In the genomic region with DNA sequence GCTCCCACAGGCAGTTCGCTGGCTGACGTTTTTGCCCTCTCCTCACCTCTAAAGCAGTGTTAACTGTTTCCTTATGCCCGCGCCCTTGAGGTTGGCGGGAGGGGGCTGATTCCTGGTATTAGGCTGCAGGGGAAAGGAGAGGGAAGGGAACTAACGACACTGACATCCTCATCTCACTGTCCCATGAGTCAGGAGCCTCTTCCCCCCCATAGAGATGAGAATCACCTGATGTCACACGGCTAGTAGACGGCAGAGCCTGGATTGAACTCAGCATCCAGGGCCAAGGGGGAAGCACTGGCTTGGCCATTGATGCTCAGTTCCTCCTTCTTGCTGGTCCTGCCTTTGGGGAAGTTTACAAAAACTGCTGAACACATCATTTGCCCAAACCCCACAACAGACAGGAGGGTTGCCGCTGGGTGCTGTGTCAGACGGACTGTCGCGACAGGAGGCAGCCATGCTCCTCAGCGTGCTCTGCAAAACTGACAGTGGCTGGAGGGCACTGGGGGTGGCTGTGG, we compare ENCODE assay signal across 10 cellular contexts. TPM values are rescaled to one million over a fixed set of nuclear protein-coding genes. Genes with fewer than 3 reads are reported as not detected.
DNase-seq lines count a peak whose midpoint lies in the region; ATAC-seq and TF ChIP-seq lines count a peak whose summit lies in the region.
"Had no signal": no experiment of that assay in that cellular context is flagged by ENCODE, and none has a peak within 500 bp of the region (broad histone marks: within the 10 kb centered on the region; RNA-seq: fewer than 3 reads in every experiment).

No MANE protein-coding gene starts in this region.

- no peaks in the 10 kb centered on the region for H3K9me3 Mint-ChIP-seq in activated T-helper 17 cell treated with anti-CD3 and anti-CD28 coated beads, Interleukin-2, amount 50 U/mL, for 72 hours
- H3K9me3 Mint-ChIP-seq: immature natural killer cell had no signal

- H3K9me3 ChIP-seq in left lung: no peaks in the 10 kb centered on the region
- no peaks in the 10 kb centered on the region for H3K9me3 ChIP-seq in thyroid gland

- no peaks in the 10 kb centered on the region for H3K36me3 Mint-ChIP-seq in activated T-helper 17 cell treated with anti-CD3 and anti-CD28 coated beads, Interleukin-2, amount 50 U/mL, for 72 hours (ENCODE audit: low read depth)

- H3K27me3 Mint-ChIP-seq in activated T-helper 17 cell treated with anti-CD3 and anti-CD28 coated beads, Interleukin-2, amount 50 U/mL, for 72 hours: no peaks in the 10 kb centered on the region

- no peak overlapping the region for H3K4me3 ChIP-seq in left lung
- H3K4me3 ChIP-seq in thyroid gland (replicated peaks in 1 of 3): no peak overlapping the region

- WGBS in thyroid gland, 2 donors: 58 to 80% methylated on average over 5 to 13 of the region's 13 CpGs

- intact Hi-C loops in left lung (cut with DNase I) (no loop called here), thyroid gland (cut with DNase I) (loop anchor here (10.0 kb wide), 1 partner anchor 59 kb away; a partner anchor contains a TSS)

- no peak for ATAC-seq in activated T-helper 17 cell treated with anti-CD3 and anti-CD28 coated beads, Interleukin-2, amount 50 U/mL, for 72 hours (replicated peaks)
- ATAC-seq in left lung (peak; percentile 25), HG03378 (IDR thresholded peaks at IDR 0.05; ENCODE audit: unreplicated experiment) (no peak), GM19035 (IDR thresholded peaks at IDR 0.05; ENCODE audit: unreplicated experiment) (no peak)

- no peak for TF ChIP-seq POLR2A in thyroid gland (IDR thresholded peaks at IDR 0.05)

- H3K36me3 ChIP-seq in left lung (peaks cover 0 to 20% of the 10 kb centered on the region in 2 donors), thyroid gland (no peaks in the 10 kb centered on the region)

- H3K4me1 ChIP-seq in left lung: peaks cover 48 to 84% of the 10 kb centered on the region in 2 donors
- peaks cover 27 to 72% of the 10 kb centered on the region in 2 donors for H3K4me1 ChIP-seq in thyroid gland

- peak overlapping the region; percentile 19 for H3K27ac Mint-ChIP-seq in activated T-helper 17 cell treated with anti-CD3 and anti-CD28 coated beads, Interleukin-2, amount 50 U/mL, for 72 hours

- DNase-seq in DMS153 (lab: John Stamatoyannopoulos, UW): peak; percentile 11
- no peak for DNase-seq in DMS153 treated with DMSO at 0.1 percent for 48 hours (lab: John Stamatoyannopoulos, UW; ENCODE audit: unreplicated experiment)
- DNase-seq in left lung: peak; percentile 86 to 90
- DNase-seq in thyroid gland: peak in 1 of 2 donors; percentile 21
- no peak for DNase-seq in NCI-H526 (lab: John Stamatoyannopoulos, UW)
- DNase-seq: immature natural killer cell had no signal

- H3K27ac ChIP-seq in left lung (peak overlapping the region; percentile 83 to 96), thyroid gland (peak overlapping the region; percentile 90 to 99 (median 96))
- H3K27ac ChIP-seq: 22Rv1 had no signal

- no peak overlapping the region for H3K4me3 Mint-ChIP-seq in activated T-helper 17 cell treated with anti-CD3 and anti-CD28 coated beads, Interleukin-2, amount 50 U/mL, for 72 hours
- H3K4me3 Mint-ChIP-seq: immature natural killer cell had no signal

- TF ChIP-seq CTCF in left lung (IDR thresholded peaks at IDR 0.05) (no peak), thyroid gland (IDR thresholded peaks at IDR 0.05) (no peak)

- H3K27me3 ChIP-seq in left lung (no peaks in the 10 kb centered on the region), thyroid gland (no peaks in the 10 kb centered on the region)

- H3K4me1 Mint-ChIP-seq in activated T-helper 17 cell treated with anti-CD3 and anti-CD28 coated beads, Interleukin-2, amount 50 U/mL, for 72 hours: peaks cover 25% of the 10 kb centered on the region

RNA-seq across cellular contexts. Expression of a gene that starts 38.5 kb away (rescaled TPM):
- 10 to 100 TPM; 53.5 to 75.6 TPM for total RNA-seq in activated T-helper 17 cell treated with anti-CD3 and anti-CD28 coated beads, Interleukin-2, amount 50 U/mL, for 72 hours
- 10 to 100 TPM; 92.7 to 95.3 TPM for total RNA-seq in left lung
- total RNA-seq in thyroid gland: 10 to 100 TPM; 29.4 to 49.6 (median 33.5) TPM

Comparison
In these comparisons a context has a peak if more than half of its experiments do, and no peak if none do; other contexts are left out.
1. DNase-seq: peak in DMS153 (single experiment) and left lung (2 of 2); none in DMS153 treated with DMSO at 0.1 percent for 48 hours (single experiment) and NCI-H526 (0 of 2).